In genomic region chr9:6787793-6788174, GRCh38 we compare ENCODE assay signal across 12 cellular contexts. TPM values are rescaled to one million over a fixed set of nuclear protein-coding genes. Genes with fewer than 3 reads are reported as not detected.
DNase-seq lines count a peak whose midpoint lies in the region; ATAC-seq and TF ChIP-seq lines count a peak whose summit lies in the region.
"Had no signal": no experiment of that assay in that cellular context is flagged by ENCODE, and none has a peak within 500 bp of the region (broad histone marks: within the 10 kb centered on the region; RNA-seq: fewer than 3 reads in every experiment).

No MANE protein-coding gene starts in this region.

- no peak for DNase-seq in activated CD4-positive, alpha-beta T cell treated with anti-CD3 and anti-CD28 coated beads, Interleukin-2, amount 10 ng/mL, durations not matched to agents 7 days and 5 days
- DNase-seq in activated CD4-positive, alpha-beta T cell treated with anti-CD3 and anti-CD28 coated beads for 4 hours = no peak
- DNase-seq in body of pancreas (no peak), left lung (no peak), UCSD-AML1 (lab: John Stamatoyannopoulos, UW; ENCODE audit: unreplicated experiment) (no peak)
- DNase-seq: activated CD4-positive, alpha-beta memory T cell treated with anti-CD3 and anti-CD28 coated beads for 36 hours; upper lobe of left lung had no signal

- TF ChIP-seq POLR2A in body of pancreas (IDR thresholded peaks at IDR 0.05) = no peak

- peak overlapping the region in 3 of 4 donors; percentile 14 to 34 (median 15) for H3K27ac ChIP-seq in body of pancreas
- peak overlapping the region; percentile 18 for H3K27ac ChIP-seq in layer of hippocampus (ENCODE audit: low read depth, low read length)
- peak overlapping the region in 1 of 2 donors; percentile 33 for H3K27ac ChIP-seq in left lung
- H3K27ac ChIP-seq: upper lobe of left lung had no signal

- H3K36me3 ChIP-seq in body of pancreas (replicated peaks in 1 of 2; ENCODE audit: insufficient read depth in 1 of 2, low read depth in 2 of 2) (no peaks in the 10 kb centered on the region), left lung (peaks cover 0 to under 1% of the 10 kb centered on the region in 2 donors)
- H3K36me3 ChIP-seq: right lobe of liver had no signal

- H3K9me3 ChIP-seq in body of pancreas (no peaks in the 10 kb centered on the region), left lung (no peaks in the 10 kb centered on the region)
- H3K9me3 ChIP-seq: right lobe of liver, upper lobe of left lung had no signal

- peaks cover 22% of the 10 kb centered on the region for H3K4me1 Mint-ChIP-seq in activated CD4-positive, alpha-beta T cell treated with anti-CD3 and anti-CD28 coated beads, Interleukin-2, amount 10 ng/mL, durations not matched to agents 7 days and 5 days
- peaks cover 60% of the 10 kb centered on the region for H3K4me1 Mint-ChIP-seq in stimulated activated memory B cell treated with anti-CD40 and anti-IgM and Interleukin-4, amounts not matched to agents 10 μg/mL and 1 μg/mL and 100 μg/mL, for 72 hours

- POLR2A ChIA-PET in activated CD4-positive, alpha-beta T cell treated with anti-CD3 and anti-CD28 coated beads, Interleukin-2, amount 10 ng/mL, durations not matched to agents 7 days and 5 days (lab: Charles Lee) = no interaction called here

- CTCF ChIA-PET in activated CD4-positive, alpha-beta T cell treated with anti-CD3 and anti-CD28 coated beads, Interleukin-2, amount 10 ng/mL, durations not matched to agents 7 days and 5 days (lab: Charles Lee) = no interaction called here

- ATAC-seq in body of pancreas (no peak), left lung (no peak), GM21717 (IDR thresholded peaks at IDR 0.05; ENCODE audit: unreplicated experiment) (no peak)
- ATAC-seq in stimulated activated memory B cell treated with anti-CD40 and anti-IgM and Interleukin-4, amounts not matched to agents 10 μg/mL and 1 μg/mL and 100 μg/mL, for 72 hours = no peak

- peaks cover 14% of the 10 kb centered on the region for H3K36me3 Mint-ChIP-seq in activated CD4-positive, alpha-beta T cell treated with anti-CD3 and anti-CD28 coated beads, Interleukin-2, amount 10 ng/mL, durations not matched to agents 7 days and 5 days (ENCODE audit: low read depth)
- peaks cover 5% of the 10 kb centered on the region for H3K36me3 Mint-ChIP-seq in stimulated activated memory B cell treated with anti-CD40 and anti-IgM and Interleukin-4, amounts not matched to agents 10 μg/mL and 1 μg/mL and 100 μg/mL, for 72 hours

- no peak overlapping the region for H3K4me3 Mint-ChIP-seq in activated CD4-positive, alpha-beta T cell treated with anti-CD3 and anti-CD28 coated beads, Interleukin-2, amount 10 ng/mL, durations not matched to agents 7 days and 5 days
- H3K4me3 Mint-ChIP-seq in stimulated activated memory B cell treated with anti-CD40 and anti-IgM and Interleukin-4, amounts not matched to agents 10 μg/mL and 1 μg/mL and 100 μg/mL, for 72 hours = no peak overlapping the region
- H3K4me3 Mint-ChIP-seq: activated CD4-positive, alpha-beta memory T cell treated with anti-CD3 and anti-CD28 coated beads for 36 hours; mesothelial cell of epicardium had no signal

- H3K4me3 ChIP-seq in body of pancreas (no peak overlapping the region), left lung (no peak overlapping the region)
- H3K4me3 ChIP-seq: right lobe of liver, upper lobe of left lung had no signal

- TF ChIP-seq CTCF in body of pancreas (IDR thresholded peaks at IDR 0.05) (no peak), left lung (IDR thresholded peaks at IDR 0.05) (no peak)

- 81 to 91% methylated on average over 3 of the region's 3 CpGs for WGBS in body of pancreas, 2 donors

- H3K4me1 ChIP-seq in body of pancreas (peaks cover 49% of the 10 kb centered on the region), left lung (peaks cover 4 to 31% of the 10 kb centered on the region in 2 donors)

- no peaks in the 10 kb centered on the region for H3K9me3 Mint-ChIP-seq in activated CD4-positive, alpha-beta T cell treated with anti-CD3 and anti-CD28 coated beads, Interleukin-2, amount 10 ng/mL, durations not matched to agents 7 days and 5 days
- H3K9me3 Mint-ChIP-seq in stimulated activated memory B cell treated with anti-CD40 and anti-IgM and Interleukin-4, amounts not matched to agents 10 μg/mL and 1 μg/mL and 100 μg/mL, for 72 hours = no peaks in the 10 kb centered on the region
- H3K9me3 Mint-ChIP-seq: activated CD4-positive, alpha-beta memory T cell treated with anti-CD3 and anti-CD28 coated beads for 36 hours; mesothelial cell of epicardium had no signal

- peak overlapping the region; percentile 28 for H3K27ac Mint-ChIP-seq in activated CD4-positive, alpha-beta T cell treated with anti-CD3 and anti-CD28 coated beads, Interleukin-2, amount 10 ng/mL, durations not matched to agents 7 days and 5 days
- H3K27ac Mint-ChIP-seq in stimulated activated memory B cell treated with anti-CD40 and anti-IgM and Interleukin-4, amounts not matched to agents 10 μg/mL and 1 μg/mL and 100 μg/mL, for 72 hours = peak overlapping the region; percentile 12
- H3K27ac Mint-ChIP-seq: activated CD4-positive, alpha-beta memory T cell treated with anti-CD3 and anti-CD28 coated beads for 36 hours; mesothelial cell of epicardium had no signal

- H3K27me3 ChIP-seq in body of pancreas (no peaks in the 10 kb centered on the region), layer of hippocampus (ENCODE audit: control insufficient read depth, insufficient read depth, low read length) (no peaks in the 10 kb centered on the region), left lung (no peaks in the 10 kb centered on the region)
- H3K27me3 ChIP-seq: right lobe of liver, upper lobe of left lung had no signal

- no peaks in the 10 kb centered on the region for H3K27me3 Mint-ChIP-seq in activated CD4-positive, alpha-beta T cell treated with anti-CD3 and anti-CD28 coated beads, Interleukin-2, amount 10 ng/mL, durations not matched to agents 7 days and 5 days
- no peaks in the 10 kb centered on the region for H3K27me3 Mint-ChIP-seq in stimulated activated memory B cell treated with anti-CD40 and anti-IgM and Interleukin-4, amounts not matched to agents 10 μg/mL and 1 μg/mL and 100 μg/mL, for 72 hours
- H3K27me3 Mint-ChIP-seq: activated CD4-positive, alpha-beta memory T cell treated with anti-CD3 and anti-CD28 coated beads for 36 hours had no signal

- intact Hi-C loops in body of pancreas (cut with DNase I) = no loop called here
- intact Hi-C loops in left lung (cut with DNase I) = no loop called here

RNA-seq across cellular contexts. Expression of gene KDM4C, which starts 30.0 kb away (rescaled TPM):
- total RNA-seq in activated CD4-positive, alpha-beta T cell treated with anti-CD3 and anti-CD28 coated beads, Interleukin-2, amount 10 ng/mL, durations not matched to agents 7 days and 5 days = 10 to 100 TPM; 53.0 to 53.7 TPM
- 10 to 100 TPM; 40.5 to 48.5 TPM for total RNA-seq in body of pancreas
- total RNA-seq in left lung = 10 to 100 TPM; 25.2 to 34.8 TPM
